ENCODE assay signal across 3 cellular contexts in the genomic region with DNA sequence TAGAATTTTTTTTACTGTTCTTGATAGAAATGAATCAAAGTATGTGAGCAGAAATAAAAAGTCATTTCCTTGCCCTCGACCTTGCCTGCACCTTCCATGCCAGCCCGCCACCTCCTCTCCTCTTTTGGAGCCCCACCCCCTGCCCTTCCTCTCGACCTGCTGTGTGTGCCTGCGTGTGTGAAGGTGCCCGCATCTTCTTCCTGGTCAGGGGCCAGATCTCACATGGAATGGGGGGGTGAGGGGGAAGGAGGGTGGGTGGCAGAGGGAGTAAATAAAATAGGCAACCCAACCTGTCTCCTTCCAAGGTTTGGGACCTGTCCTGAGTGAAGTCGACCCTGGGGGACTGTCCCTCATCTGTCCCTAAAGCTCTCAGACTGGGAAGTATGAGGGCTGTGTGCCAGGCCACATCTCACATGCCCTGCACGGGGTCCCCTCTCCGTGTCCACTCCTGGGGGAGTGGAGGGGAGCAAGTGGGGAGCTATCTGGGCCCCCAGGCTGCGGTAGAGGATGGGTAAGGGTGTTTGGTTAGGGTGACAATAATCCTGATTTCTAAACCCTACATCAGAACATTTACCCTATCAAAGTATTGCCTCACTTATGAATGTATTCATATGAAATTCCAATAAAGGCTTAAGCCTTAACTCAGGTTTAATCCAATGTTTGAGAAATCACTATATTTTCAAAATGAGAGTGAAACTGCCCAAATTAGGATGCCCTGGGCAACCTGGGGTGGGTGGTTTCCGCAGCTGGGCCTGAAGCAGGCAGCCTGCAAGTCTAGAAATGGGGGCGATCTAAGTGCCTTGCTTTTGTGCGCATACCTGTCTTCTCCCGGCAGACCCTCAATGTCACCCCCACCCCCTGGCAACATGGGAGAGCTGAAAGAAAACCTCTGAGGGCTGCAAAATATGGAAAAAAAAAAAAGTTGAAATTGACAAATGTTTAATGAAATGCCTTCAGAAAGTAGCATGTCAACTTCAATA.
TF ChIP-seq lines count a peak whose summit lies in the region.

No MANE protein-coding gene starts in this region.

TF ChIP-seq in SK-N-SH, 30 proteins besides CTCF, POLR2A, EP300 and RAD21:
- TF ChIP-seq, protein P1, sequence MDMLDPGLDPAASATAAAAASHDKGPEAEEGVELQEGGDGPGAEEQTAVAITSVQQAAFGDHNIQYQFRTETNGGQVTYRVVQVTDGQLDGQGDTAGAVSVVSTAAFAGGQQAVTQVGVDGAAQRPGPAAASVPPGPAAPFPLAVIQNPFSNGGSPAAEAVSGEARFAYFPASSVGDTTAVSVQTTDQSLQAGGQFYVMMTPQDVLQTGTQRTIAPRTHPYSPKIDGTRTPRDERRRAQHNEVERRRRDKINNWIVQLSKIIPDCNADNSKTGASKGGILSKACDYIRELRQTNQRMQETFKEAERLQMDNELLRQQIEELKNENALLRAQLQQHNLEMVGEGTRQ (IDR thresholded peaks at IDR 0.05; ENCODE audit: borderline replicate concordance, low read depth, low read length), result no peak
- TF ChIP-seq GABPA (IDR thresholded peaks at IDR 0.05; ENCODE audit: low read depth), result no peak
- no peak for TF ChIP-seq NRF1 (IDR thresholded peaks at IDR 0.05; ENCODE audit: low read depth, low read length)
- TF ChIP-seq YY1 (IDR thresholded peaks at IDR 0.05; ENCODE audit: low read depth), result no peak
- no peak for TF ChIP-seq FOXJ3 (CRISPR knock-in tag; IDR thresholded peaks at IDR 0.05)
- TF ChIP-seq, protein P2, sequence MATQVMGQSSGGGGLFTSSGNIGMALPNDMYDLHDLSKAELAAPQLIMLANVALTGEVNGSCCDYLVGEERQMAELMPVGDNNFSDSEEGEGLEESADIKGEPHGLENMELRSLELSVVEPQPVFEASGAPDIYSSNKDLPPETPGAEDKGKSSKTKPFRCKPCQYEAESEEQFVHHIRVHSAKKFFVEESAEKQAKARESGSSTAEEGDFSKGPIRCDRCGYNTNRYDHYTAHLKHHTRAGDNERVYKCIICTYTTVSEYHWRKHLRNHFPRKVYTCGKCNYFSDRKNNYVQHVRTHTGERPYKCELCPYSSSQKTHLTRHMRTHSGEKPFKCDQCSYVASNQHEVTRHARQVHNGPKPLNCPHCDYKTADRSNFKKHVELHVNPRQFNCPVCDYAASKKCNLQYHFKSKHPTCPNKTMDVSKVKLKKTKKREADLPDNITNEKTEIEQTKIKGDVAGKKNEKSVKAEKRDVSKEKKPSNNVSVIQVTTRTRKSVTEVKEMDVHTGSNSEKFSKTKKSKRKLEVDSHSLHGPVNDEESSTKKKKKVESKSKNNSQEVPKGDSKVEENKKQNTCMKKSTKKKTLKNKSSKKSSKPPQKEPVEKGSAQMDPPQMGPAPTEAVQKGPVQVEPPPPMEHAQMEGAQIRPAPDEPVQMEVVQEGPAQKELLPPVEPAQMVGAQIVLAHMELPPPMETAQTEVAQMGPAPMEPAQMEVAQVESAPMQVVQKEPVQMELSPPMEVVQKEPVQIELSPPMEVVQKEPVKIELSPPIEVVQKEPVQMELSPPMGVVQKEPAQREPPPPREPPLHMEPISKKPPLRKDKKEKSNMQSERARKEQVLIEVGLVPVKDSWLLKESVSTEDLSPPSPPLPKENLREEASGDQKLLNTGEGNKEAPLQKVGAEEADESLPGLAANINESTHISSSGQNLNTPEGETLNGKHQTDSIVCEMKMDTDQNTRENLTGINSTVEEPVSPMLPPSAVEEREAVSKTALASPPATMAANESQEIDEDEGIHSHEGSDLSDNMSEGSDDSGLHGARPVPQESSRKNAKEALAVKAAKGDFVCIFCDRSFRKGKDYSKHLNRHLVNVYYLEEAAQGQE (IDR thresholded peaks at IDR 0.05; ENCODE audit: low read depth, low read length), result no peak
- no peak for TF ChIP-seq RCOR1 (IDR thresholded peaks at IDR 0.05; ENCODE audit: low read length)
- TF ChIP-seq, protein P3, sequence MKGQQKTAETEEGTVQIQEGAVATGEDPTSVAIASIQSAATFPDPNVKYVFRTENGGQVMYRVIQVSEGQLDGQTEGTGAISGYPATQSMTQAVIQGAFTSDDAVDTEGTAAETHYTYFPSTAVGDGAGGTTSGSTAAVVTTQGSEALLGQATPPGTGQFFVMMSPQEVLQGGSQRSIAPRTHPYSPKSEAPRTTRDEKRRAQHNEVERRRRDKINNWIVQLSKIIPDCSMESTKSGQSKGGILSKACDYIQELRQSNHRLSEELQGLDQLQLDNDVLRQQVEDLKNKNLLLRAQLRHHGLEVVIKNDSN (IDR thresholded peaks at IDR 0.05; ENCODE audit: borderline replicate concordance, low read depth), result no peak
- no peak for TF ChIP-seq ELF1 (IDR thresholded peaks at IDR 0.05)
- no peak for TF ChIP-seq MEF2A (IDR thresholded peaks at IDR 0.05; ENCODE audit: borderline replicate concordance, low read depth)
- TF ChIP-seq, protein P4, sequence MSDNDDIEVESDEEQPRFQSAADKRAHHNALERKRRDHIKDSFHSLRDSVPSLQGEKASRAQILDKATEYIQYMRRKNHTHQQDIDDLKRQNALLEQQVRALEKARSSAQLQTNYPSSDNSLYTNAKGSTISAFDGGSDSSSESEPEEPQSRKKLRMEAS (IDR thresholded peaks at IDR 0.05; ENCODE audit: low read depth), result no peak
- no peak for TF ChIP-seq MXI1 (IDR thresholded peaks at IDR 0.05; ENCODE audit: low read depth, low read length)

TF ChIP-seq in SK-N-SH treated with all-trans-retinoic acid at 6 μM for 48 hours, 23 proteins besides CTCF, POLR2A, EP300 and RAD21:
- TF ChIP-seq GLIS3 (CRISPR knock-in tag; IDR thresholded peaks at IDR 0.05), result no peak
- TF ChIP-seq, protein P5, sequence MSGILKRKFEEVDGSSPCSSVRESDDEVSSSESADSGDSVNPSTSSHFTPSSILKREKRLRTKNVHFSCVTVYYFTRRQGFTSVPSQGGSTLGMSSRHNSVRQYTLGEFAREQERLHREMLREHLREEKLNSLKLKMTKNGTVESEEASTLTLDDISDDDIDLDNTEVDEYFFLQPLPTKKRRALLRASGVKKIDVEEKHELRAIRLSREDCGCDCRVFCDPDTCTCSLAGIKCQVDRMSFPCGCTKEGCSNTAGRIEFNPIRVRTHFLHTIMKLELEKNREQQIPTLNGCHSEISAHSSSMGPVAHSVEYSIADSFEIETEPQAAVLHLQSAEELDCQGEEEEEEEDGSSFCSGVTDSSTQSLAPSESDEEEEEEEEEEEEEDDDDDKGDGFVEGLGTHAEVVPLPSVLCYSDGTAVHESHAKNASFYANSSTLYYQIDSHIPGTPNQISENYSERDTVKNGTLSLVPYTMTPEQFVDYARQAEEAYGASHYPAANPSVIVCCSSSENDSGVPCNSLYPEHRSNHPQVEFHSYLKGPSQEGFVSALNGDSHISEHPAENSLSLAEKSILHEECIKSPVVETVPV (CRISPR knock-in tag; IDR thresholded peaks at IDR 0.05), result no peak
- no peak for TF ChIP-seq ZFP3 (CRISPR knock-in tag; IDR thresholded peaks at IDR 0.05)
- no peak for TF ChIP-seq ARNTL (CRISPR knock-in tag; IDR thresholded peaks at IDR 0.05; ENCODE audit: borderline replicate concordance, low read depth)
- no peak for TF ChIP-seq ESRRG (CRISPR knock-in tag; IDR thresholded peaks at IDR 0.05)
- no peak for TF ChIP-seq SNAI2 (CRISPR knock-in tag; IDR thresholded peaks at IDR 0.05)
- no peak for TF ChIP-seq ZNF8 (CRISPR knock-in tag; IDR thresholded peaks at IDR 0.05)
- no peak for TF ChIP-seq TCF4 (CRISPR knock-in tag; IDR thresholded peaks at IDR 0.05; ENCODE audit: borderline replicate concordance)
- TF ChIP-seq BACH2 (CRISPR knock-in tag; IDR thresholded peaks at IDR 0.05; ENCODE audit: borderline replicate concordance), result no peak
- no peak for TF ChIP-seq ZNF565 (CRISPR knock-in tag; conservative IDR thresholded peaks at IDR 0.05; ENCODE audit: low read depth)

TF ChIP-seq in H1, 55 proteins besides CTCF, POLR2A, EP300 and RAD21:
- TF ChIP-seq YY1 (IDR thresholded peaks at IDR 0.05; ENCODE audit: low read depth, low read length) (no peak), CEBPB (IDR thresholded peaks at IDR 0.05; ENCODE audit: low read depth, low read length) (no peak), GABPA (IDR thresholded peaks at IDR 0.05; ENCODE audit: borderline replicate concordance, insufficient read depth, low read length) (no peak), SAP30 (IDR thresholded peaks at IDR 0.05; ENCODE audit: insufficient read depth, insufficient replicate concordance, low read length) (no peak), SP2 (IDR thresholded peaks at IDR 0.05; ENCODE audit: low read length) (no peak), SIX5 (IDR thresholded peaks at IDR 0.05; ENCODE audit: low read depth, low read length) (no peak), TAF1 (IDR thresholded peaks at IDR 0.05; ENCODE audit: low read depth, low read length) (no peak), JUN (IDR thresholded peaks at IDR 0.05; ENCODE audit: low read depth, low read length) (no peak), SIN3A (conservative IDR thresholded peaks at IDR 0.05 in 1 of 2, IDR thresholded peaks at IDR 0.05 in 1 of 2; ENCODE audit: low read depth in 1 of 2, low read length in 2 of 2) (no peak), BACH1 (IDR thresholded peaks at IDR 0.05; ENCODE audit: low read length) (no peak), KDM1A (IDR thresholded peaks at IDR 0.05; ENCODE audit: borderline replicate concordance, low read length) (no peak), CBX8 (IDR thresholded peaks at IDR 0.05; ENCODE audit: borderline replicate concordance, low read depth, low read length) (no peak), BCL11A (IDR thresholded peaks at IDR 0.05; ENCODE audit: low read depth in 2 of 2, low read length in 2 of 2) (no peak), KDM5A (IDR thresholded peaks at IDR 0.05; ENCODE audit: low read length) (no peak), RBBP5 (IDR thresholded peaks at IDR 0.05; ENCODE audit: borderline replicate concordance, low read depth, low read length) (no peak), KDM4A (IDR thresholded peaks at IDR 0.05; ENCODE audit: low read depth, low read length, severe bottlenecking) (no peak), PHF8 (conservative IDR thresholded peaks at IDR 0.05; ENCODE audit: low read depth, low read length) (no peak), CREB1 (IDR thresholded peaks at IDR 0.05) (no peak)
- TF ChIP-seq, protein P6, sequence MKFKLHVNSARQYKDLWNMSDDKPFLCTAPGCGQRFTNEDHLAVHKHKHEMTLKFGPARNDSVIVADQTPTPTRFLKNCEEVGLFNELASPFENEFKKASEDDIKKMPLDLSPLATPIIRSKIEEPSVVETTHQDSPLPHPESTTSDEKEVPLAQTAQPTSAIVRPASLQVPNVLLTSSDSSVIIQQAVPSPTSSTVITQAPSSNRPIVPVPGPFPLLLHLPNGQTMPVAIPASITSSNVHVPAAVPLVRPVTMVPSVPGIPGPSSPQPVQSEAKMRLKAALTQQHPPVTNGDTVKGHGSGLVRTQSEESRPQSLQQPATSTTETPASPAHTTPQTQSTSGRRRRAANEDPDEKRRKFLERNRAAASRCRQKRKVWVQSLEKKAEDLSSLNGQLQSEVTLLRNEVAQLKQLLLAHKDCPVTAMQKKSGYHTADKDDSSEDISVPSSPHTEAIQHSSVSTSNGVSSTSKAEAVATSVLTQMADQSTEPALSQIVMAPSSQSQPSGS (IDR thresholded peaks at IDR 0.05; ENCODE audit: low read length), result no peak
- TF ChIP-seq, protein P7, sequence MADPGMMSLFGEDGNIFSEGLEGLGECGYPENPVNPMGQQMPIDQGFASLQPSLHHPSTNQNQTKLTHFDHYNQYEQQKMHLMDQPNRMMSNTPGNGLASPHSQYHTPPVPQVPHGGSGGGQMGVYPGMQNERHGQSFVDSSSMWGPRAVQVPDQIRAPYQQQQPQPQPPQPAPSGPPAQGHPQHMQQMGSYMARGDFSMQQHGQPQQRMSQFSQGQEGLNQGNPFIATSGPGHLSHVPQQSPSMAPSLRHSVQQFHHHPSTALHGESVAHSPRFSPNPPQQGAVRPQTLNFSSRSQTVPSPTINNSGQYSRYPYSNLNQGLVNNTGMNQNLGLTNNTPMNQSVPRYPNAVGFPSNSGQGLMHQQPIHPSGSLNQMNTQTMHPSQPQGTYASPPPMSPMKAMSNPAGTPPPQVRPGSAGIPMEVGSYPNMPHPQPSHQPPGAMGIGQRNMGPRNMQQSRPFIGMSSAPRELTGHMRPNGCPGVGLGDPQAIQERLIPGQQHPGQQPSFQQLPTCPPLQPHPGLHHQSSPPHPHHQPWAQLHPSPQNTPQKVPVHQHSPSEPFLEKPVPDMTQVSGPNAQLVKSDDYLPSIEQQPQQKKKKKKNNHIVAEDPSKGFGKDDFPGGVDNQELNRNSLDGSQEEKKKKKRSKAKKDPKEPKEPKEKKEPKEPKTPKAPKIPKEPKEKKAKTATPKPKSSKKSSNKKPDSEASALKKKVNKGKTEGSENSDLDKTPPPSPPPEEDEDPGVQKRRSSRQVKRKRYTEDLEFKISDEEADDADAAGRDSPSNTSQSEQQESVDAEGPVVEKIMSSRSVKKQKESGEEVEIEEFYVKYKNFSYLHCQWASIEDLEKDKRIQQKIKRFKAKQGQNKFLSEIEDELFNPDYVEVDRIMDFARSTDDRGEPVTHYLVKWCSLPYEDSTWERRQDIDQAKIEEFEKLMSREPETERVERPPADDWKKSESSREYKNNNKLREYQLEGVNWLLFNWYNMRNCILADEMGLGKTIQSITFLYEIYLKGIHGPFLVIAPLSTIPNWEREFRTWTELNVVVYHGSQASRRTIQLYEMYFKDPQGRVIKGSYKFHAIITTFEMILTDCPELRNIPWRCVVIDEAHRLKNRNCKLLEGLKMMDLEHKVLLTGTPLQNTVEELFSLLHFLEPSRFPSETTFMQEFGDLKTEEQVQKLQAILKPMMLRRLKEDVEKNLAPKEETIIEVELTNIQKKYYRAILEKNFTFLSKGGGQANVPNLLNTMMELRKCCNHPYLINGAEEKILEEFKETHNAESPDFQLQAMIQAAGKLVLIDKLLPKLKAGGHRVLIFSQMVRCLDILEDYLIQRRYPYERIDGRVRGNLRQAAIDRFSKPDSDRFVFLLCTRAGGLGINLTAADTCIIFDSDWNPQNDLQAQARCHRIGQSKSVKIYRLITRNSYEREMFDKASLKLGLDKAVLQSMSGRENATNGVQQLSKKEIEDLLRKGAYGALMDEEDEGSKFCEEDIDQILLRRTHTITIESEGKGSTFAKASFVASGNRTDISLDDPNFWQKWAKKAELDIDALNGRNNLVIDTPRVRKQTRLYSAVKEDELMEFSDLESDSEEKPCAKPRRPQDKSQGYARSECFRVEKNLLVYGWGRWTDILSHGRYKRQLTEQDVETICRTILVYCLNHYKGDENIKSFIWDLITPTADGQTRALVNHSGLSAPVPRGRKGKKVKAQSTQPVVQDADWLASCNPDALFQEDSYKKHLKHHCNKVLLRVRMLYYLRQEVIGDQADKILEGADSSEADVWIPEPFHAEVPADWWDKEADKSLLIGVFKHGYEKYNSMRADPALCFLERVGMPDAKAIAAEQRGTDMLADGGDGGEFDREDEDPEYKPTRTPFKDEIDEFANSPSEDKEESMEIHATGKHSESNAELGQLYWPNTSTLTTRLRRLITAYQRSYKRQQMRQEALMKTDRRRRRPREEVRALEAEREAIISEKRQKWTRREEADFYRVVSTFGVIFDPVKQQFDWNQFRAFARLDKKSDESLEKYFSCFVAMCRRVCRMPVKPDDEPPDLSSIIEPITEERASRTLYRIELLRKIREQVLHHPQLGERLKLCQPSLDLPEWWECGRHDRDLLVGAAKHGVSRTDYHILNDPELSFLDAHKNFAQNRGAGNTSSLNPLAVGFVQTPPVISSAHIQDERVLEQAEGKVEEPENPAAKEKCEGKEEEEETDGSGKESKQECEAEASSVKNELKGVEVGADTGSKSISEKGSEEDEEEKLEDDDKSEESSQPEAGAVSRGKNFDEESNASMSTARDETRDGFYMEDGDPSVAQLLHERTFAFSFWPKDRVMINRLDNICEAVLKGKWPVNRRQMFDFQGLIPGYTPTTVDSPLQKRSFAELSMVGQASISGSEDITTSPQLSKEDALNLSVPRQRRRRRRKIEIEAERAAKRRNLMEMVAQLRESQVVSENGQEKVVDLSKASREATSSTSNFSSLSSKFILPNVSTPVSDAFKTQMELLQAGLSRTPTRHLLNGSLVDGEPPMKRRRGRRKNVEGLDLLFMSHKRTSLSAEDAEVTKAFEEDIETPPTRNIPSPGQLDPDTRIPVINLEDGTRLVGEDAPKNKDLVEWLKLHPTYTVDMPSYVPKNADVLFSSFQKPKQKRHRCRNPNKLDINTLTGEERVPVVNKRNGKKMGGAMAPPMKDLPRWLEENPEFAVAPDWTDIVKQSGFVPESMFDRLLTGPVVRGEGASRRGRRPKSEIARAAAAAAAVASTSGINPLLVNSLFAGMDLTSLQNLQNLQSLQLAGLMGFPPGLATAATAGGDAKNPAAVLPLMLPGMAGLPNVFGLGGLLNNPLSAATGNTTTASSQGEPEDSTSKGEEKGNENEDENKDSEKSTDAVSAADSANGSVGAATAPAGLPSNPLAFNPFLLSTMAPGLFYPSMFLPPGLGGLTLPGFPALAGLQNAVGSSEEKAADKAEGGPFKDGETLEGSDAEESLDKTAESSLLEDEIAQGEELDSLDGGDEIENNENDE (IDR thresholded peaks at IDR 0.05; ENCODE audit: insufficient replicate concordance, low read length), result no peak
TF ChIP-seq in H1: peak in this region for 0.
